ENCODE assay signal across 1 cellular context in the genomic region with DNA sequence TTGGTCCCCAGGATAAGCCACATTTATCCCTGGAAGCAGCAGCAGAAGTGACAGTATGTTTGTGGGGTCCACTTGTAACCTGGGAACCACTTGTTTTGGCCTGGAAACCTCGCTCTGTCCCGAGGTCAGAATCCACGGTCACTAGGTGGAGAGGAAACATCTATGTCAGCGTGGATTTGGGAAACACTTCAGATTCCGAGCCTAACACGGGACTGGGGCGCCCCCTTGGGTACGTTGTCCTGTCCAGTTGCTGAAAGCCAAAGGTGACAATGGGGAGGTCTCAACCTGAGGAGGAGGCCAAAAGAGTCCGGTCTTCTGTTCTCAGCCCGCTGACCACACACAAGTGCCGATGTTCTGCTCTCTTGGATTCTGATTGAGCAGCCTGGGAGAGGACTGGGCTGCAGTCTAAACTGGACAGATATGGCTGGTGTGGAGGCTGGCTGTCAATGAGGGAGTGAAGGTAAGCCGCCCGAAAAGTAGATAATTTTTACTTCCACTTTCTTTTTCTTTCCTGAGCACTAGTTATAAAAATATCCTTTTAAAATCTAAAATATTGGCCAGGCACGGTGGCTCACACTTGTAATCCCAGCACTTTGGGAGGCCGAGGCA.
TF ChIP-seq lines count a peak whose summit lies in the region.

No MANE protein-coding gene starts in this region.

TF ChIP-seq in WTC11, 78 proteins besides CTCF, POLR2A, EP300 and RAD21 (continued from another document):
- TF ChIP-seq, protein P1, sequence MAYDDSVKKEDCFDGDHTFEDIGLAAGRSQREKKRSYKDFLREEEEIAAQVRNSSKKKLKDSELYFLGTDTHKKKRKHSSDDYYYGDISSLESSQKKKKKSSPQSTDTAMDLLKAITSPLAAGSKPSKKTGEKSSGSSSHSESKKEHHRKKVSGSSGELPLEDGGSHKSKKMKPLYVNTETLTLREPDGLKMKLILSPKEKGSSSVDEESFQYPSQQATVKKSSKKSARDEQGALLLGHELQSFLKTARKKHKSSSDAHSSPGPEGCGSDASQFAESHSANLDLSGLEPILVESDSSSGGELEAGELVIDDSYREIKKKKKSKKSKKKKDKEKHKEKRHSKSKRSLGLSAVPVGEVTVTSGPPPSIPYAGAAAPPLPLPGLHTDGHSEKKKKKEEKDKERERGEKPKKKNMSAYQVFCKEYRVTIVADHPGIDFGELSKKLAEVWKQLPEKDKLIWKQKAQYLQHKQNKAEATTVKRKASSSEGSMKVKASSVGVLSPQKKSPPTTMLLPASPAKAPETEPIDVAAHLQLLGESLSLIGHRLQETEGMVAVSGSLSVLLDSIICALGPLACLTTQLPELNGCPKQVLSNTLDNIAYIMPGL (CRISPR knock-in tag; IDR thresholded peaks at IDR 0.05), result no peak
- TF ChIP-seq ESRRA (CRISPR knock-in tag; IDR thresholded peaks at IDR 0.05; ENCODE audit: borderline replicate concordance) (no peak), ZBTB21 (CRISPR knock-in tag; IDR thresholded peaks at IDR 0.05; ENCODE audit: borderline replicate concordance) (peak; percentile 45; the same call in 1 of the 2 replicates), RORB (CRISPR knock-in tag; IDR thresholded peaks at IDR 0.05) (no peak), TEAD1 (CRISPR knock-in tag; IDR thresholded peaks at IDR 0.05) (peak; percentile 66; the same call in 1 of the 2 replicates), FOXP1 (CRISPR knock-in tag; IDR thresholded peaks at IDR 0.05; ENCODE audit: borderline replicate concordance) (no peak)
- TF ChIP-seq, protein P2, sequence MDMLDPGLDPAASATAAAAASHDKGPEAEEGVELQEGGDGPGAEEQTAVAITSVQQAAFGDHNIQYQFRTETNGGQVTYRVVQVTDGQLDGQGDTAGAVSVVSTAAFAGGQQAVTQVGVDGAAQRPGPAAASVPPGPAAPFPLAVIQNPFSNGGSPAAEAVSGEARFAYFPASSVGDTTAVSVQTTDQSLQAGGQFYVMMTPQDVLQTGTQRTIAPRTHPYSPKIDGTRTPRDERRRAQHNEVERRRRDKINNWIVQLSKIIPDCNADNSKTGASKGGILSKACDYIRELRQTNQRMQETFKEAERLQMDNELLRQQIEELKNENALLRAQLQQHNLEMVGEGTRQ (CRISPR knock-in tag; IDR thresholded peaks at IDR 0.05), result no peak
- TF ChIP-seq, protein P3, sequence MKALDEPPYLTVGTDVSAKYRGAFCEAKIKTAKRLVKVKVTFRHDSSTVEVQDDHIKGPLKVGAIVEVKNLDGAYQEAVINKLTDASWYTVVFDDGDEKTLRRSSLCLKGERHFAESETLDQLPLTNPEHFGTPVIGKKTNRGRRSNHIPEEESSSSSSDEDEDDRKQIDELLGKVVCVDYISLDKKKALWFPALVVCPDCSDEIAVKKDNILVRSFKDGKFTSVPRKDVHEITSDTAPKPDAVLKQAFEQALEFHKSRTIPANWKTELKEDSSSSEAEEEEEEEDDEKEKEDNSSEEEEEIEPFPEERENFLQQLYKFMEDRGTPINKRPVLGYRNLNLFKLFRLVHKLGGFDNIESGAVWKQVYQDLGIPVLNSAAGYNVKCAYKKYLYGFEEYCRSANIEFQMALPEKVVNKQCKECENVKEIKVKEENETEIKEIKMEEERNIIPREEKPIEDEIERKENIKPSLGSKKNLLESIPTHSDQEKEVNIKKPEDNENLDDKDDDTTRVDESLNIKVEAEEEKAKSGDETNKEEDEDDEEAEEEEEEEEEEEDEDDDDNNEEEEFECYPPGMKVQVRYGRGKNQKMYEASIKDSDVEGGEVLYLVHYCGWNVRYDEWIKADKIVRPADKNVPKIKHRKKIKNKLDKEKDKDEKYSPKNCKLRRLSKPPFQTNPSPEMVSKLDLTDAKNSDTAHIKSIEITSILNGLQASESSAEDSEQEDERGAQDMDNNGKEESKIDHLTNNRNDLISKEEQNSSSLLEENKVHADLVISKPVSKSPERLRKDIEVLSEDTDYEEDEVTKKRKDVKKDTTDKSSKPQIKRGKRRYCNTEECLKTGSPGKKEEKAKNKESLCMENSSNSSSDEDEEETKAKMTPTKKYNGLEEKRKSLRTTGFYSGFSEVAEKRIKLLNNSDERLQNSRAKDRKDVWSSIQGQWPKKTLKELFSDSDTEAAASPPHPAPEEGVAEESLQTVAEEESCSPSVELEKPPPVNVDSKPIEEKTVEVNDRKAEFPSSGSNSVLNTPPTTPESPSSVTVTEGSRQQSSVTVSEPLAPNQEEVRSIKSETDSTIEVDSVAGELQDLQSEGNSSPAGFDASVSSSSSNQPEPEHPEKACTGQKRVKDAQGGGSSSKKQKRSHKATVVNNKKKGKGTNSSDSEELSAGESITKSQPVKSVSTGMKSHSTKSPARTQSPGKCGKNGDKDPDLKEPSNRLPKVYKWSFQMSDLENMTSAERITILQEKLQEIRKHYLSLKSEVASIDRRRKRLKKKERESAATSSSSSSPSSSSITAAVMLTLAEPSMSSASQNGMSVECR (CRISPR knock-in tag; IDR thresholded peaks at IDR 0.05; ENCODE audit: borderline replicate concordance), result no peak
- TF ChIP-seq, protein P4, sequence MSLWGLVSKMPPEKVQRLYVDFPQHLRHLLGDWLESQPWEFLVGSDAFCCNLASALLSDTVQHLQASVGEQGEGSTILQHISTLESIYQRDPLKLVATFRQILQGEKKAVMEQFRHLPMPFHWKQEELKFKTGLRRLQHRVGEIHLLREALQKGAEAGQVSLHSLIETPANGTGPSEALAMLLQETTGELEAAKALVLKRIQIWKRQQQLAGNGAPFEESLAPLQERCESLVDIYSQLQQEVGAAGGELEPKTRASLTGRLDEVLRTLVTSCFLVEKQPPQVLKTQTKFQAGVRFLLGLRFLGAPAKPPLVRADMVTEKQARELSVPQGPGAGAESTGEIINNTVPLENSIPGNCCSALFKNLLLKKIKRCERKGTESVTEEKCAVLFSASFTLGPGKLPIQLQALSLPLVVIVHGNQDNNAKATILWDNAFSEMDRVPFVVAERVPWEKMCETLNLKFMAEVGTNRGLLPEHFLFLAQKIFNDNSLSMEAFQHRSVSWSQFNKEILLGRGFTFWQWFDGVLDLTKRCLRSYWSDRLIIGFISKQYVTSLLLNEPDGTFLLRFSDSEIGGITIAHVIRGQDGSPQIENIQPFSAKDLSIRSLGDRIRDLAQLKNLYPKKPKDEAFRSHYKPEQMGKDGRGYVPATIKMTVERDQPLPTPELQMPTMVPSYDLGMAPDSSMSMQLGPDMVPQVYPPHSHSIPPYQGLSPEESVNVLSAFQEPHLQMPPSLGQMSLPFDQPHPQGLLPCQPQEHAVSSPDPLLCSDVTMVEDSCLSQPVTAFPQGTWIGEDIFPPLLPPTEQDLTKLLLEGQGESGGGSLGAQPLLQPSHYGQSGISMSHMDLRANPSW (CRISPR knock-in tag; conservative IDR thresholded peaks at IDR 0.05; ENCODE audit: low read depth), result 0 out of 2 replicates have a peak, but pooled peaks have one; percentile 47
